ENCODE assay signal across 1 cellular context in genomic region chr7:98322331-98323260, GRCh38.
TF ChIP-seq lines count a peak whose summit lies in the region.

No MANE protein-coding gene starts in this region.

TF ChIP-seq in HepG2, 621 proteins besides CTCF, POLR2A, EP300 and RAD21:
- TF ChIP-seq, protein P1, sequence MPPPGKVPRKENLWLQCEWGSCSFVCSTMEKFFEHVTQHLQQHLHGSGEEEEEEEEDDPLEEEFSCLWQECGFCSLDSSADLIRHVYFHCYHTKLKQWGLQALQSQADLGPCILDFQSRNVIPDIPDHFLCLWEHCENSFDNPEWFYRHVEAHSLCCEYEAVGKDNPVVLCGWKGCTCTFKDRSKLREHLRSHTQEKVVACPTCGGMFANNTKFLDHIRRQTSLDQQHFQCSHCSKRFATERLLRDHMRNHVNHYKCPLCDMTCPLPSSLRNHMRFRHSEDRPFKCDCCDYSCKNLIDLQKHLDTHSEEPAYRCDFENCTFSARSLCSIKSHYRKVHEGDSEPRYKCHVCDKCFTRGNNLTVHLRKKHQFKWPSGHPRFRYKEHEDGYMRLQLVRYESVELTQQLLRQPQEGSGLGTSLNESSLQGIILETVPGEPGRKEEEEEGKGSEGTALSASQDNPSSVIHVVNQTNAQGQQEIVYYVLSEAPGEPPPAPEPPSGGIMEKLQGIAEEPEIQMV (CRISPR knock-in tag; IDR thresholded peaks at IDR 0.05; ENCODE audit: low read depth), result no peak
- no peak for TF ChIP-seq NFKBIZ (CRISPR knock-in tag; IDR thresholded peaks at IDR 0.05)
- no peak for TF ChIP-seq ZNF30 (CRISPR knock-in tag; IDR thresholded peaks at IDR 0.05)
- no peak for TF ChIP-seq LCORL (IDR thresholded peaks at IDR 0.05)
- no peak for TF ChIP-seq LCORL (CRISPR knock-in tag; IDR thresholded peaks at IDR 0.05)
- TF ChIP-seq CREBL2 (CRISPR knock-in tag; IDR thresholded peaks at IDR 0.05; ENCODE audit: borderline replicate concordance), result no peak
- TF ChIP-seq ZNF317 (CRISPR knock-in tag; IDR thresholded peaks at IDR 0.05), result no peak
- TF ChIP-seq ZNF720 (CRISPR knock-in tag; IDR thresholded peaks at IDR 0.05), result no peak
- TF ChIP-seq BHLHE40 (IDR thresholded peaks at IDR 0.05; ENCODE audit: low read length), result no peak
- TF ChIP-seq CBX5 (CRISPR knock-in tag; IDR thresholded peaks at IDR 0.05; ENCODE audit: borderline replicate concordance), result no peak
- no peak for TF ChIP-seq ZNF460 (CRISPR knock-in tag; IDR thresholded peaks at IDR 0.05; ENCODE audit: borderline replicate concordance)
- TF ChIP-seq GABPA (IDR thresholded peaks at IDR 0.05; ENCODE audit: low read depth, low read length), result no peak
- no peak for TF ChIP-seq GABPA (CRISPR knock-in tag; IDR thresholded peaks at IDR 0.05; ENCODE audit: low read depth)
- TF ChIP-seq HDAC6 (IDR thresholded peaks at IDR 0.05; ENCODE audit: low read depth, low read length), result no peak
- TF ChIP-seq ZNF24 (IDR thresholded peaks at IDR 0.05), result no peak
- no peak for TF ChIP-seq HOXA5 (CRISPR knock-in tag; IDR thresholded peaks at IDR 0.05)
- no peak for TF ChIP-seq ZNF724P (CRISPR knock-in tag; IDR thresholded peaks at IDR 0.05; ENCODE audit: borderline replicate concordance)
- no peak for TF ChIP-seq ZNF253 (CRISPR knock-in tag; IDR thresholded peaks at IDR 0.05; ENCODE audit: borderline replicate concordance)
- TF ChIP-seq PLRG1 (conservative IDR thresholded peaks at IDR 0.05), result no peak
